In the genomic region with DNA sequence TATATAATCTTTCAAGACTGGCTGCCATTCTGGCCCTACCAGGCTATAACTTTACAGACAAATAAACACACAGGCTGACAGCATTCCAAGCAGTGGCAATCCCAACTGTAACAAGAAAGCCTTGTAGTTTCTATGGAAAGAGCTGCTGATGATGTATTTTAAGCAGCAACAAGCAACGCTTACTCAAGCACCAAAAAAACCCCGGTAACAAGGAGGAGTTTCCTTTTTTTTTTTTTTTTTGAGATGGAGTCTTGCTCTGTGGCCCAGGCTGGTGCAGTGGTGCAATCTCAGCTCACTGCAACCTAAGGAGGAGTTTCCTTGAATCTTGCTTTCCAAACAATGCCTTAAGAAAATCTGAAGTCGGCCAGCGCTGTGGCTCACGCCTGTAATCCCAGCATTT, we compare ENCODE assay signal across 11 cellular contexts. TPM values are rescaled to one million over a fixed set of nuclear protein-coding genes. Genes with fewer than 3 reads are reported as not detected.
DNase-seq lines count a peak whose midpoint lies in the region; ATAC-seq and TF ChIP-seq lines count a peak whose summit lies in the region.
"Had no signal": no experiment of that assay in that cellular context is flagged by ENCODE, and none has a peak within 500 bp of the region (broad histone marks: within the 10 kb centered on the region; RNA-seq: fewer than 3 reads in every experiment).

No MANE protein-coding gene starts in this region.

- no peak overlapping the region for H3K27ac Mint-ChIP-seq in activated CD4-positive, alpha-beta T cell treated with anti-CD3 and anti-CD28 coated beads, Interleukin-2, amount 10 ng/mL, durations not matched to agents 24 days and 14 days

- H3K27me3 Mint-ChIP-seq in activated CD4-positive, alpha-beta T cell treated with anti-CD3 and anti-CD28 coated beads, Interleukin-2, amount 10 ng/mL, durations not matched to agents 24 days and 14 days, result no peaks in the 10 kb centered on the region

- TF ChIP-seq CTCF in dorsolateral prefrontal cortex (IDR thresholded peaks at IDR 0.05 in 54 of 56, conservative IDR thresholded peaks at IDR 0.05 in 2 of 56; ENCODE audit: low read depth in 1 of 56, partially characterized antibody in 56 of 56), result no peak
- no peak for TF ChIP-seq CTCF in lung (IDR thresholded peaks at IDR 0.05; ENCODE audit: control extremely low read depth, extremely low read depth)

- peak overlapping the region in 50 of 59 donors; percentile 1 to 79 (median 54) for H3K27ac ChIP-seq in dorsolateral prefrontal cortex
- peak overlapping the region in 1 of 2 donors; percentile 24 for H3K27ac ChIP-seq in lung (ENCODE audit: low read depth in 1 of 2, low read length in 1 of 2)
- H3K27ac ChIP-seq in effector memory CD4-positive, alpha-beta T cell (ENCODE audit: insufficient read depth, low read length, poor library complexity, severe bottlenecking), result no peak overlapping the region

- no peaks in the 10 kb centered on the region for H3K9me3 ChIP-seq in lung (ENCODE audit: control insufficient read depth in 2 of 2, insufficient read depth in 1 of 2, low read length in 1 of 2)
- H3K9me3 ChIP-seq in effector memory CD4-positive, alpha-beta T cell (ENCODE audit: control insufficient read depth, low read length), result no peaks in the 10 kb centered on the region

- H3K4me3 Mint-ChIP-seq in activated CD4-positive, alpha-beta T cell treated with anti-CD3 and anti-CD28 coated beads, Interleukin-2, amount 10 ng/mL, durations not matched to agents 24 days and 14 days, result no peak overlapping the region

- H3K27me3 ChIP-seq in dorsolateral prefrontal cortex (no peaks in the 10 kb centered on the region), lung (ENCODE audit: control insufficient read depth, insufficient read depth) (no peaks in the 10 kb centered on the region)
- no peaks in the 10 kb centered on the region for H3K27me3 ChIP-seq in effector memory CD4-positive, alpha-beta T cell (replicated peaks; ENCODE audit: control insufficient read depth, insufficient read depth, low read length, poor library complexity, severe bottlenecking)

- peak overlapping the region in 2 of 59 donors; percentile 0 to 18 for H3K4me3 ChIP-seq in dorsolateral prefrontal cortex
- no peak overlapping the region for H3K4me3 ChIP-seq in lung
- H3K4me3 ChIP-seq in effector memory CD4-positive, alpha-beta T cell (ENCODE audit: insufficient read depth, low read depth, low read length, poor library complexity, severe bottlenecking), result no peak overlapping the region

- DNase-seq in NOMO-1 treated with DMSO at 0.1 percent for 48 hours (lab: John Stamatoyannopoulos, UW; ENCODE audit: unreplicated experiment) (peak; percentile 8), NOMO-1 (lab: John Stamatoyannopoulos, UW; ENCODE audit: unreplicated experiment in 2 of 2) (no peak), dorsolateral prefrontal cortex (no peak), lung (ENCODE audit: low spot score) (no peak), superior temporal gyrus (ENCODE audit: extremely low spot score) (peak; percentile 44)
- DNase-seq in activated CD4-positive, alpha-beta T cell treated with anti-CD3 and anti-CD28 coated beads, Interleukin-2, amount 10 ng/mL, durations not matched to agents 24 days and 14 days, result no peak
- no peak for DNase-seq in activated CD4-positive, alpha-beta T cell treated with anti-CD3 and anti-CD28 coated beads, Interleukin-2, amount 50 U/mL, for 1 hour
- no peak for DNase-seq in effector memory CD4-positive, alpha-beta T cell
- DNase-seq: NCI-H1092, NCI-H524, RPMI8226 had no signal

- peaks cover 23% of the 10 kb centered on the region for H3K4me1 Mint-ChIP-seq in activated CD4-positive, alpha-beta T cell treated with anti-CD3 and anti-CD28 coated beads, Interleukin-2, amount 10 ng/mL, durations not matched to agents 24 days and 14 days

- H3K36me3 Mint-ChIP-seq in activated CD4-positive, alpha-beta T cell treated with anti-CD3 and anti-CD28 coated beads, Interleukin-2, amount 10 ng/mL, durations not matched to agents 24 days and 14 days (ENCODE audit: low read depth), result peaks cover 39% of the 10 kb centered on the region

- H3K9me3 Mint-ChIP-seq in activated CD4-positive, alpha-beta T cell treated with anti-CD3 and anti-CD28 coated beads, Interleukin-2, amount 10 ng/mL, durations not matched to agents 24 days and 14 days, result no peaks in the 10 kb centered on the region

- ATAC-seq in lung (ENCODE audit: insufficient read depth, low FRiP score), result peak; percentile 14

- intact Hi-C loops in dorsolateral prefrontal cortex (cut with DNase I), result no loop called here
- intact Hi-C loops in activated CD4-positive, alpha-beta T cell treated with anti-CD3 and anti-CD28 coated beads, Interleukin-2, amount 10 ng/mL, durations not matched to agents 24 days and 14 days (cut with micrococcal nuclease), result loop anchor here (5.0 kb wide), 2 partner anchors 36 to 101 kb away; a partner anchor contains a TSS

- peaks cover 3 to 10% of the 10 kb centered on the region in 2 donors for H3K4me1 ChIP-seq in lung (ENCODE audit: control insufficient read depth in 2 of 2, insufficient read depth in 2 of 2, low read length in 2 of 2)
- no peaks in the 10 kb centered on the region for H3K4me1 ChIP-seq in effector memory CD4-positive, alpha-beta T cell (ENCODE audit: control insufficient read depth, insufficient read depth, low read length, poor library complexity, severe bottlenecking)

- H3K36me3 ChIP-seq in lung (ENCODE audit: control insufficient read depth in 2 of 2, insufficient read depth in 2 of 2, low read length in 2 of 2), result peaks cover 10 to 15% of the 10 kb centered on the region in 2 donors
- peaks cover 13% of the 10 kb centered on the region for H3K36me3 ChIP-seq in effector memory CD4-positive, alpha-beta T cell (ENCODE audit: control insufficient read depth, insufficient read depth, low read length)

- 16 to 34% methylated on average over 5 of the region's 5 CpGs for WGBS in lung, 2 donors

RNA-seq across cellular contexts. Expression of a gene that starts 23.1 kb away (rescaled TPM):
- total RNA-seq in dorsolateral prefrontal cortex, result 10 to 100 TPM; 27.5 to 55.0 (median 39.7) TPM
- total RNA-seq in lung, result 10 to 100 TPM; 14.8 to 45.3 TPM
- 10 to 100 TPM; 25.8 to 54.6 TPM for polyA plus RNA-seq in lung
- 101 and 107 TPM in 2 replicates for total RNA-seq in activated CD4-positive, alpha-beta T cell treated with anti-CD3 and anti-CD28 coated beads, Interleukin-2, amount 10 ng/mL, durations not matched to agents 24 days and 14 days

RNA-seq across cellular contexts. Expression of a gene that starts 27.2 kb away (rescaled TPM):
- total RNA-seq in dorsolateral prefrontal cortex (10 to 100 TPM; 29.8 to 60.2 (median 41.8) TPM), lung (10 to 100 TPM; 21.2 to 74.6 TPM)
- polyA plus RNA-seq in lung, result 10 to 100 TPM; 84.8 to 87.4 TPM
- total RNA-seq in activated CD4-positive, alpha-beta T cell treated with anti-CD3 and anti-CD28 coated beads, Interleukin-2, amount 10 ng/mL, durations not matched to agents 24 days and 14 days, result 33.3 and 34.1 TPM in 2 replicates

RNA-seq across cellular contexts. Expression of a gene that starts 28.6 kb away (rescaled TPM):
- total RNA-seq in dorsolateral prefrontal cortex (10 to 100 TPM; 13.5 to 26.7 (median 19.9) TPM), lung (10 to 100 TPM; 32.9 to 33.3 TPM)
- 10 to 100 TPM; 28.7 to 43.5 TPM for polyA plus RNA-seq in lung
- total RNA-seq in activated CD4-positive, alpha-beta T cell treated with anti-CD3 and anti-CD28 coated beads, Interleukin-2, amount 10 ng/mL, durations not matched to agents 24 days and 14 days, result 27.5 and 32.8 TPM in 2 replicates

RNA-seq across cellular contexts. Expression of a gene that starts 38.9 kb away (rescaled TPM):
- total RNA-seq in dorsolateral prefrontal cortex (1 to 10 TPM in 91 of 120 experiments, under 1 TPM in 27, not detected in 2; 0.22 to 4.0 (median 1.6) TPM), lung (10 to 100 TPM in 1 of 2 donors, 1 to 10 TPM in 1; 2.6 to 10.7 TPM)
- polyA plus RNA-seq in lung, result 1 to 10 TPM; 3.6 to 6.4 TPM
- 0.59 and 0.91 TPM in 2 replicates for total RNA-seq in activated CD4-positive, alpha-beta T cell treated with anti-CD3 and anti-CD28 coated beads, Interleukin-2, amount 10 ng/mL, durations not matched to agents 24 days and 14 days

Comparison
In these comparisons a context has a peak if more than half of its experiments do, and no peak if none do; other contexts are left out.
1. DNase-seq: peak in NOMO-1 treated with DMSO at 0.1 percent for 48 hours (single experiment) and superior temporal gyrus (single experiment); none in NOMO-1 (0 of 2), dorsolateral prefrontal cortex (0 of 10), lung (single experiment), activated CD4-positive, alpha-beta T cell treated with anti-CD3 and anti-CD28 coated beads, Interleukin-2, amount 10 ng/mL, durations not matched to agents 24 days and 14 days (single experiment), activated CD4-positive, alpha-beta T cell treated with anti-CD3 and anti-CD28 coated beads, Interleukin-2, amount 50 U/mL, for 1 hour (single experiment) and effector memory CD4-positive, alpha-beta T cell (0 of 3).